8 cellular contexts compared by ENCODE assay signal in the genomic region with DNA sequence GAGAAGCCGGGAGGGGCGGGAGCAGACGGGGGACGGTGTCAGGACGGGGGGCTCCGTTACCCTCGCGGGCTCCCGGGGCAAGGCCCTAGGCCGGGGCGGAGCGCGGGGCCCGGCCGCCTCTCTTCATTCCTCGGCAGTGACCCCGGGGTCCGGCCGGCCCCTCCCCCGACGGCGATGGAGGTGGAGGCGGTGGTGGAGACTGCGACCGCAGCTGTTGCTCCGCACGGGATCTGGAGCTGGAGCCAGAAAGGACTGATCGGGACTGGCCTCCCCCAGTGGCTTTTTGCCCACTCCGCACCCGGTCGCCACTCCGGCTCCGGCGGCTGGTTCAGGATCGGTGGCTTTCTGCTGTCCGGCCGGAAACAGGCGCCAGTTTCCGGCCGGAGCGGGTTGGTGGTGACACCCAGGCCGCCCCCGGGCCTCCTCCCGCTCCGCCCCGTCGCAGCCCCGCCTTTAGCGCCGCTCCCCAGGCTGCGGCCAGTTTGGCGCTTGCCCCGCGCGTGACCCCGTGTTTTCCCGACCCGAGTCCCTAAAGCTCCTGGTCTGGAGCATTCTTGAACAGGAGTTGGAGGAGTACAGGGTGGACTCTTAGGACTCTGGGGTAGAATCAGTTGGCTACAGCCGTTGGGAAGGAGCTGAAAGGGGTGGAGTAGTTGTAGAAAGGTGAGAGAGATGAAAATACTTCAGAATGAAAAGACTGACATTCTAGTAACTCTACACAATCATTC. TPM values are rescaled to one million over a fixed set of nuclear protein-coding genes. Genes with fewer than 3 reads are reported as not detected.
DNase-seq lines count a peak whose midpoint lies in the region; ATAC-seq, FAIRE-seq and TF ChIP-seq lines count a peak whose summit lies in the region.

TSS of gene OTUD7B (minus strand) at position 339 of the 728 bp plus-strand sequence. CDS start 33,216 bp downstream, outside the sequence.

- peak within 1 kb of the TSS; percentile 99 for H3K4me3 Mint-ChIP-seq in activated T-helper 17 cell treated with anti-CD3 and anti-CD28 coated beads, Interleukin-2, amount 50 U/mL, for 72 hours
- peak within 1 kb of the TSS; percentile 82 to 99 (median 94) for H3K4me3 Mint-ChIP-seq in naive thymus-derived CD8-positive, alpha-beta T cell
- H3K4me3 Mint-ChIP-seq in stimulated activated memory B cell treated with anti-CD40 and anti-IgM and Interleukin-4, amounts not matched to agents 10 μg/mL and 1 μg/mL and 100 μg/mL, for 72 hours, result peak within 1 kb of the TSS; percentile 97

- H3K4ac ChIP-seq in IMR-90 (ENCODE audit: low read depth, low read length), result peak within 1 kb of the TSS; percentile 98

- intact Hi-C loops in IMR-90 (cut with micrococcal nuclease) (loop anchor here (1.0 to 2.0 kb wide), 2 partner anchors 48 to 57 kb away; partner anchors contain the start of gene VPS45), Panc1 (cut with micrococcal nuclease; ENCODE audit: unreplicated experiment) (no loop called here)

- no peaks in the 10 kb centered on the region for H3K36me3 ChIP-seq in IMR-90 (ENCODE audit: control insufficient read depth, insufficient read depth, low read length)
- H3K36me3 ChIP-seq in Panc1 (ENCODE audit: control insufficient read depth, insufficient read depth, low read length), result peaks cover 6% of the 10 kb centered on the region; the same call in 1 of the 2 replicates

- peaks cover 26% of the 10 kb centered on the region for H3K4me1 Mint-ChIP-seq in activated T-helper 17 cell treated with anti-CD3 and anti-CD28 coated beads, Interleukin-2, amount 50 U/mL, for 72 hours
- peaks cover 11 to 38% (median 28%) of the 10 kb centered on the region in 4 donors for H3K4me1 Mint-ChIP-seq in naive thymus-derived CD8-positive, alpha-beta T cell
- peaks cover 12% of the 10 kb centered on the region for H3K4me1 Mint-ChIP-seq in stimulated activated memory B cell treated with anti-CD40 and anti-IgM and Interleukin-4, amounts not matched to agents 10 μg/mL and 1 μg/mL and 100 μg/mL, for 72 hours

- BruUV-seq in IMR-90 (replicated peaks; lab: Mats Ljungman, UMichigan) (no TSS peak), Panc1 (replicated peaks; lab: Mats Ljungman, UMichigan) (no TSS peak)

- H3K56ac ChIP-seq in IMR-90 (ENCODE audit: extremely low read depth, insufficient read depth, low read length), result peak within 1 kb of the TSS; percentile 89

- H3K14ac ChIP-seq in IMR-90 (replicated peaks; ENCODE audit: low read depth, low read length), result peak within 1 kb of the TSS; percentile 97

- H3K18ac ChIP-seq in IMR-90 (ENCODE audit: low read depth, low read length), result peak within 1 kb of the TSS; percentile 96

- H2BK120ac ChIP-seq in IMR-90 (ENCODE audit: low read depth, low read length), result peak within 1 kb of the TSS; percentile 72

- peak within 1 kb of the TSS; percentile 95 for H2BK5ac ChIP-seq in IMR-90 (ENCODE audit: low read depth, low read length, poor library complexity, severe bottlenecking)

- peak; percentile 41; the same call in 1 of the 2 replicates for TF ChIP-seq POLR2A in IMR-90 (IDR thresholded peaks at IDR 0.05; ENCODE audit: low read depth, low read length)

- H2AK5ac ChIP-seq in IMR-90 (ENCODE audit: low read depth, low read length), result peak within 1 kb of the TSS; percentile 93

- H3K27me3 ChIP-seq in IMR-90 (ENCODE audit: control insufficient read depth, insufficient read depth, low read length), result no peaks in the 10 kb centered on the region
- H3K27me3 ChIP-seq in Panc1 (ENCODE audit: control insufficient read depth, insufficient read depth, low read length), result no peaks in the 10 kb centered on the region

- H3K4me1 ChIP-seq in IMR-90 (ENCODE audit: control insufficient read depth, insufficient read depth, low read length), result peaks cover 7% of the 10 kb centered on the region; the same call in 1 of the 2 replicates
- peaks cover 28% of the 10 kb centered on the region for H3K4me1 ChIP-seq in Panc1 (ENCODE audit: control insufficient read depth, insufficient read depth, low read length)

- H4K20me1 ChIP-seq in IMR-90 (ENCODE audit: insufficient read depth, low read length), result peaks cover 18% of the 10 kb centered on the region; the same call in 1 of the 2 replicates

- POLR2A ChIA-PET in IMR-90 (lab: Charles Lee; ENCODE audit: unreplicated experiment) (interaction anchor here (1.0 kb wide), 1 partner anchor 123 kb away, joined by 3 read pairs; a partner anchor contains a TSS), Panc1 (lab: Charles Lee) (interaction anchor here (0.6 to 0.8 kb wide), 3 partner anchors 42 to 569 kb away, joined by 3 to 11 read pairs (median 5); partner anchors contain the start of gene MCL1)
- POLR2A ChIA-PET in naive thymus-derived CD8-positive, alpha-beta T cell (lab: Charles Lee), result interaction anchor here (0.8 to 3.9 kb wide), 8 partner anchors 13 to 477 kb away, joined by 3 to 19 read pairs (median 4); partner anchors contain the start of genes TARS2 and VPS45

- peak within 1 kb of the TSS; percentile 92 for H3K4me3 ChIP-seq in IMR-90 (ENCODE audit: insufficient read depth, low read depth, low read length)
- H3K4me3 ChIP-seq in Panc1 (ENCODE audit: low read depth in 2 of 2, low read length in 2 of 2), result peak within 1 kb of the TSS; percentile 99
- peak within 1 kb of the TSS; percentile 92 for H3K4me3 ChIP-seq in fibroblast of mammary gland (ENCODE audit: control insufficient read depth, low read depth, low read length)

- peaks cover 7% of the 10 kb centered on the region for H3K9me1 ChIP-seq in IMR-90 (ENCODE audit: insufficient read depth, low read length)

- H4K8ac ChIP-seq in IMR-90 (ENCODE audit: low read depth in 2 of 2, low read length in 2 of 2), result peak within 1 kb of the TSS; percentile 88 to 97

- no peak for FAIRE-seq in D721Med (lab: Jason Lieb, UNC)

- H3K9me3 Mint-ChIP-seq in activated T-helper 17 cell treated with anti-CD3 and anti-CD28 coated beads, Interleukin-2, amount 50 U/mL, for 72 hours, result no peaks in the 10 kb centered on the region
- H3K9me3 Mint-ChIP-seq in naive thymus-derived CD8-positive, alpha-beta T cell, result no peaks in the 10 kb centered on the region
- no peaks in the 10 kb centered on the region for H3K9me3 Mint-ChIP-seq in stimulated activated memory B cell treated with anti-CD40 and anti-IgM and Interleukin-4, amounts not matched to agents 10 μg/mL and 1 μg/mL and 100 μg/mL, for 72 hours

- peak within 1 kb of the TSS; percentile 97 for H2AK9ac ChIP-seq in IMR-90 (replicated peaks; ENCODE audit: low read depth, low read length, poor library complexity)

- no peak for TF ChIP-seq RAD21 in IMR-90 (IDR thresholded peaks at IDR 0.05; ENCODE audit: low read length)

- H2BK20ac ChIP-seq in IMR-90 (ENCODE audit: low read depth, low read length), result peak within 1 kb of the TSS; percentile 40

- peak within 1 kb of the TSS; percentile 97 for H2AFZ ChIP-seq in IMR-90 (replicated peaks; ENCODE audit: low read length, poor library complexity)

- ATAC-seq in GM21526 (IDR thresholded peaks at IDR 0.05; ENCODE audit: low FRiP score, unreplicated experiment) (peak; percentile 72), IMR-90 (ENCODE audit: low read depth) (peak; percentile 91), Panc1 (peak; percentile 93)
- peak; percentile 69 for ATAC-seq in activated T-helper 17 cell treated with anti-CD3 and anti-CD28 coated beads, Interleukin-2, amount 50 U/mL, for 72 hours (replicated peaks)
- ATAC-seq in naive thymus-derived CD8-positive, alpha-beta T cell, result peak; percentile 74 to 81
- peak; percentile 94 for ATAC-seq in stimulated activated memory B cell treated with anti-CD40 and anti-IgM and Interleukin-4, amounts not matched to agents 10 μg/mL and 1 μg/mL and 100 μg/mL, for 72 hours

- H3K9me3 ChIP-seq in IMR-90 (ENCODE audit: control insufficient read depth, insufficient read depth, low read length) (no peaks in the 10 kb centered on the region), Panc1 (ENCODE audit: control insufficient read depth, insufficient read depth, low read depth, low read length) (no peaks in the 10 kb centered on the region)

- in situ Hi-C loops in IMR-90 (cut with MboI; ENCODE audit: low sequenced_read_pairs) (no loop called here), Panc1 (cut with HindIII; ENCODE audit: low pct_unique_long_range_greater_than_20kb, low sequenced_read_pairs) (no loop called here)

- no peaks in the 10 kb centered on the region for H3K27me3 Mint-ChIP-seq in activated T-helper 17 cell treated with anti-CD3 and anti-CD28 coated beads, Interleukin-2, amount 50 U/mL, for 72 hours
- peaks cover 0 to 24% (median 0%) of the 10 kb centered on the region in 5 donors for H3K27me3 Mint-ChIP-seq in naive thymus-derived CD8-positive, alpha-beta T cell
- no peaks in the 10 kb centered on the region for H3K27me3 Mint-ChIP-seq in stimulated activated memory B cell treated with anti-CD40 and anti-IgM and Interleukin-4, amounts not matched to agents 10 μg/mL and 1 μg/mL and 100 μg/mL, for 72 hours

- H2BK15ac ChIP-seq in IMR-90 (ENCODE audit: low read depth, low read length), result peak within 1 kb of the TSS; percentile 80; the same call in 2 of the 3 replicates

- peaks cover 44% of the 10 kb centered on the region for H3K36me3 Mint-ChIP-seq in activated T-helper 17 cell treated with anti-CD3 and anti-CD28 coated beads, Interleukin-2, amount 50 U/mL, for 72 hours (ENCODE audit: low read depth)
- H3K36me3 Mint-ChIP-seq in naive thymus-derived CD8-positive, alpha-beta T cell, result no peaks in the 10 kb centered on the region
- peaks cover 5% of the 10 kb centered on the region for H3K36me3 Mint-ChIP-seq in stimulated activated memory B cell treated with anti-CD40 and anti-IgM and Interleukin-4, amounts not matched to agents 10 μg/mL and 1 μg/mL and 100 μg/mL, for 72 hours

- peaks cover 16 to 26% of the 10 kb centered on the region in 2 experiments; a peak in 3 of 4 replicates for H3K79me1 ChIP-seq in IMR-90 (ENCODE audit: low read depth in 1 of 2, low read length in 2 of 2)

- CTCF ChIA-PET in IMR-90 (lab: Yijun Ruan, JAX) (interaction anchor here (0.6 to 1.6 kb wide), 2 partner anchors 48 to 228 kb away, joined by 3 to 4 read pairs; no protein-coding TSS in a partner anchor), Panc1 (lab: Charles Lee) (no interaction called here)

- H3K9ac ChIP-seq in IMR-90 (ENCODE audit: low read depth, low read length), result peak within 1 kb of the TSS; percentile 97

- dilution Hi-C loops in IMR-90 (cut with HindIII; ENCODE audit: low sequenced_read_pairs, unreplicated experiment), result no loop called here

- peak within 1 kb of the TSS; percentile 100 for H3K27ac Mint-ChIP-seq in activated T-helper 17 cell treated with anti-CD3 and anti-CD28 coated beads, Interleukin-2, amount 50 U/mL, for 72 hours
- H3K27ac Mint-ChIP-seq in naive thymus-derived CD8-positive, alpha-beta T cell, result peak within 1 kb of the TSS; percentile 84 to 96 (median 92)
- peak within 1 kb of the TSS; percentile 85 for H3K27ac Mint-ChIP-seq in stimulated activated memory B cell treated with anti-CD40 and anti-IgM and Interleukin-4, amounts not matched to agents 10 μg/mL and 1 μg/mL and 100 μg/mL, for 72 hours

- TF ChIP-seq CTCF in D721Med (IDR thresholded peaks at IDR 0.05; ENCODE audit: insufficient read depth, missing control alignments), result no peak
- TF ChIP-seq CTCF in IMR-90 (conservative IDR thresholded peaks at IDR 0.05; ENCODE audit: low read depth, low read length), result no peak
- TF ChIP-seq CTCF in Panc1 (IDR thresholded peaks at IDR 0.05), result no peak
- no peak for TF ChIP-seq CTCF in fibroblast of mammary gland (conservative IDR thresholded peaks at IDR 0.05; ENCODE audit: control insufficient read depth, insufficient read depth, low read depth, low read length)

- H4K91ac ChIP-seq in IMR-90 (ENCODE audit: insufficient read depth, low read depth, low read length), result peak within 1 kb of the TSS; percentile 90

- peak within 1 kb of the TSS; percentile 98 for H3K23ac ChIP-seq in IMR-90 (ENCODE audit: low read depth, low read length)

- peak within 1 kb of the TSS; percentile 98 for H3K4me2 ChIP-seq in IMR-90 (ENCODE audit: low read depth, low read length)

- H3K27ac ChIP-seq in IMR-90 (ENCODE audit: insufficient read depth, low read length) (peak within 1 kb of the TSS; percentile 97), Panc1 (ENCODE audit: low read length) (peak within 1 kb of the TSS; percentile 97)

- 1% methylated on average over 15 of the region's 59 CpGs; no CpG with 5 or more reads in 1 of the 2 experiments for whole genome bisulfite sequencing in IMR-90 (ENCODE audit: extremely low coverage in 2 of 2, insufficient read length in 1 of 2), 2 experiments

- peak within 1 kb of the TSS; percentile 98 for H4K5ac ChIP-seq in IMR-90 (ENCODE audit: low read depth, low read length)

- DNase-seq in D721Med (ENCODE audit: insufficient read length, low spot score), result peak; percentile 65
- peak; percentile 84 for DNase-seq in IMR-90
- DNase-seq in Panc1 (ENCODE audit: low read depth, low spot score), result peak; percentile 17
- DNase-seq in fibroblast of mammary gland (ENCODE audit: low read depth), result peak; percentile 79
- peak; percentile 25 to 77 (median 54) for DNase-seq in naive thymus-derived CD8-positive, alpha-beta T cell

RNA-seq across cellular contexts. Expression of gene OTUD7B, which starts in this region (rescaled TPM):
- total RNA-seq in IMR-90 (2012; rRNA removed), result 18.1 and 18.6 TPM in 2 replicates
- 6.9 and 7.5 TPM in 2 replicates for polyA plus RNA-seq in IMR-90 (2012; rRNA removed)
- 1.9 and 5.8 TPM in 2 replicates for polyA plus RNA-seq in IMR-90 (2012; cell fraction: cytosol; rRNA removed)
- 2.8 and 4.6 TPM in 2 replicates for polyA plus RNA-seq in IMR-90 (2012; cell fraction: nucleus; rRNA removed; ENCODE audit: low replicate concordance)
- total RNA-seq in Panc1 (2021; ENCODE audit: unreplicated experiment), result 24.1 TPM
- 11.0 TPM for polyA plus RNA-seq in Panc1 (2012; ENCODE audit: insufficient read length)
- total RNA-seq in activated T-helper 17 cell treated with anti-CD3 and anti-CD28 coated beads, Interleukin-2, amount 50 U/mL, for 72 hours, result 10 to 100 TPM; 21.4 to 48.7 TPM
- 10 to 100 TPM; 10.6 to 11.3 TPM for total RNA-seq in naive thymus-derived CD8-positive, alpha-beta T cell
- polyA plus RNA-seq in naive thymus-derived CD8-positive, alpha-beta T cell, result 1 to 10 TPM in 1 of 3 donors, under 1 TPM in 2; 0.16 to 1.2 (median 0.37) TPM

Comparison
In these comparisons a context has a peak if more than half of its experiments do, and no peak if none do; other contexts are left out.
1. Peak in every context shown above with its lines: DNase-seq, ATAC-seq, H3K4me3 ChIP-seq and H3K27ac ChIP-seq.
2. DNase-seq: peak in every context shown above with its lines; median percentile 84 in IMR-90; 79 in fibroblast of mammary gland; 65 in D721Med; 54 in naive thymus-derived CD8-positive, alpha-beta T cell; 17 in Panc1.